9 cellular contexts compared by ENCODE assay signal in the genomic region with DNA sequence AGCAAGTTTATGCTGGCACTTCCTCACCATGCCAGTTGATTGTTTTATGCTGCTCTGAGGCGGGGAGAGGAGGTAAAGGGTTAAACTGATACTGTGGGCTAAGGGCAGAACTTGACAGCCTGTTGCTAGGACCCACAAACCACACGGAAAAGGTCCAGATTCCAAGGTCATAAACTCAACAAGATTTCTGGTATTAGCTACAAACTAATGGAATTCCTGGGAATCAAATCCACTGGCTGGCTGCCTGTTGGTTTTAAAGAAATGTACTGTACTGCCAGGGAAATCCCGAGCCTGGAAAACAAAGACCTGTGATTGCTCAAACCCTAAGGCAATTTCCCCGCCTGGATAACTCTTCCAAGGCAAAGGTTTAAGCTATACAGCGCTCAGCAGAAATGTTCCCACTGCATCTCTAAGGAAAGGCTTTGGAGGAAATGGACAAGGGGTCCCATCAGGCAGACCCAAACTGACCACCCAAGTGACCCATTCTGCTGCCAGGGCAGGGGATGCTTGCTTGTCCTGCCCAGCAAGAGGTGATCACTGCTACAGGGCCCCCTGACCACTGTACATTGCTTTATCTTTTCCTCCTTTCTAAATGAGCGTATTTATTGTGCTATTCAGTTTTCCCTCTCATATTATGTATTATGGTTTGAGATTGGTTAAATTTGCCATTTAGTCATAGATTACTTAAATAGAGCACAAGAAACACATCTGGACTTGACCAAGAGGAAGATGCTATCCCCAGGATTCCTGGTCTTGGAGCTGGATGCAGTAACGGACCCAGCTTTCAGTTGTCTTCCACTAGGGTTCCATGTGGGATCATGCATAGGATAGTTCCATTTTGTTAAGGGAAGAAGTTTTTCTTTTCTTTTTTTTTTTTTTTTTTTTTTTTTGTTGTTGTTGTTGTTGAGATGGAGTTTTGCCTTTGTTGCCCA.
DNase-seq lines count a peak whose midpoint lies in the region; TF ChIP-seq lines count a peak whose summit lies in the region.
"Had no signal": no experiment of that assay in that cellular context is flagged by ENCODE, and none has a peak within 500 bp of the region (broad histone marks: within the 10 kb centered on the region; RNA-seq: fewer than 3 reads in every experiment).

No MANE protein-coding gene starts in this region.

- no peaks in the 10 kb centered on the region for H3K27me3 ChIP-seq in Peyer's patch
- no peaks in the 10 kb centered on the region for H3K27me3 ChIP-seq in muscle layer of colon (ENCODE audit: control insufficient read depth in 1 of 2, insufficient read depth in 2 of 2, low read length in 2 of 2)
- no peaks in the 10 kb centered on the region for H3K27me3 ChIP-seq in effector memory CD4-positive, alpha-beta T cell (replicated peaks; ENCODE audit: control insufficient read depth, insufficient read depth, low read length, poor library complexity, severe bottlenecking)
- H3K27me3 ChIP-seq: BLaER1 treated with 17β-estradiol and CSF1 and Interleukin-3, amounts not matched to agents 10 nM and 100 nM had no signal

- TF ChIP-seq CTCF in Peyer's patch (IDR thresholded peaks at IDR 0.05) (no peak), fibroblast of mammary gland (conservative IDR thresholded peaks at IDR 0.05; ENCODE audit: control insufficient read depth, insufficient read depth, low read depth, low read length) (no peak)

- H3K27ac ChIP-seq in Peyer's patch (peak overlapping the region in 3 of 4 donors; percentile 42 to 66 (median 66)), muscle layer of colon (ENCODE audit: low read depth, low read length) (peak overlapping the region; percentile 37)
- no peak overlapping the region for H3K27ac ChIP-seq in effector memory CD4-positive, alpha-beta T cell (ENCODE audit: insufficient read depth, low read length, poor library complexity, severe bottlenecking)
- H3K27ac ChIP-seq: BLaER1 treated with 17β-estradiol and CSF1 and Interleukin-3, amounts not matched to agents 10 nM and 100 nM had no signal

- no peak for TF ChIP-seq POLR2A in Peyer's patch (IDR thresholded peaks at IDR 0.05)

- peak overlapping the region; percentile 4 for H3K9ac ChIP-seq in muscle layer of colon (ENCODE audit: low read length)
- H3K9ac ChIP-seq: BLaER1 treated with 17β-estradiol and CSF1 and Interleukin-3, amounts not matched to agents 10 nM and 100 nM had no signal

- DNase-seq in ACHN (peak; percentile 97), Peyer's patch (peak in 1 of 3 donors; percentile 60), fibroblast of mammary gland (ENCODE audit: low read depth) (peak; percentile 98), cerebellum (ENCODE audit: low spot score) (no peak), T-helper 1 cell (no peak)
- no peak for DNase-seq in activated CD4-positive, alpha-beta T cell treated with anti-CD3 and anti-CD28 coated beads for 4 hours
- no peak for DNase-seq in effector memory CD4-positive, alpha-beta T cell

- H3K36me3 ChIP-seq in Peyer's patch (no peaks in the 10 kb centered on the region), muscle layer of colon (ENCODE audit: insufficient read depth, low read length) (no peaks in the 10 kb centered on the region)
- no peaks in the 10 kb centered on the region for H3K36me3 ChIP-seq in effector memory CD4-positive, alpha-beta T cell (ENCODE audit: control insufficient read depth, insufficient read depth, low read length)

- in situ Hi-C loops in ACHN (cut with HindIII; ENCODE audit: low pct_ligation_motif_present, low pct_unique_long_range_greater_than_20kb, low sequenced_read_pairs): loop anchor here (25.0 kb wide), 1 partner anchor 289 kb away; no protein-coding TSS in a partner anchor

- no peaks in the 10 kb centered on the region for H3K9me3 ChIP-seq in Peyer's patch
- no peaks in the 10 kb centered on the region for H3K9me3 ChIP-seq in muscle layer of colon (ENCODE audit: low read length)
- no peaks in the 10 kb centered on the region for H3K9me3 ChIP-seq in effector memory CD4-positive, alpha-beta T cell (ENCODE audit: control insufficient read depth, low read length)

- no peak overlapping the region for H3K4me3 ChIP-seq in Peyer's patch
- no peak overlapping the region for H3K4me3 ChIP-seq in fibroblast of mammary gland (ENCODE audit: control insufficient read depth, low read depth, low read length)
- H3K4me3 ChIP-seq in muscle layer of colon (ENCODE audit: low read depth in 1 of 2, low read length in 2 of 2): no peak overlapping the region
- H3K4me3 ChIP-seq in effector memory CD4-positive, alpha-beta T cell (ENCODE audit: insufficient read depth, low read depth, low read length, poor library complexity, severe bottlenecking): no peak overlapping the region
- H3K4me3 ChIP-seq: BLaER1 treated with 17β-estradiol and CSF1 and Interleukin-3, amounts not matched to agents 10 nM and 100 nM had no signal

- H3K4me1 ChIP-seq in Peyer's patch: peaks cover 0 to 28% (median 3%) of the 10 kb centered on the region in 4 donors
- H3K4me1 ChIP-seq in muscle layer of colon (ENCODE audit: insufficient read depth, low read length): peaks cover 29% of the 10 kb centered on the region
- no peaks in the 10 kb centered on the region for H3K4me1 ChIP-seq in effector memory CD4-positive, alpha-beta T cell (ENCODE audit: control insufficient read depth, insufficient read depth, low read length, poor library complexity, severe bottlenecking)

Comparison
In these comparisons a context has a peak if more than half of its experiments do, and no peak if none do; other contexts are left out.
1. DNase-seq: peak in ACHN (single experiment) and fibroblast of mammary gland (single experiment); none in activated CD4-positive, alpha-beta T cell treated with anti-CD3 and anti-CD28 coated beads for 4 hours (0 of 2), cerebellum (single experiment), T-helper 1 cell (0 of 5) and effector memory CD4-positive, alpha-beta T cell (0 of 3).